9 cellular contexts compared by ENCODE assay signal in the genomic region with DNA sequence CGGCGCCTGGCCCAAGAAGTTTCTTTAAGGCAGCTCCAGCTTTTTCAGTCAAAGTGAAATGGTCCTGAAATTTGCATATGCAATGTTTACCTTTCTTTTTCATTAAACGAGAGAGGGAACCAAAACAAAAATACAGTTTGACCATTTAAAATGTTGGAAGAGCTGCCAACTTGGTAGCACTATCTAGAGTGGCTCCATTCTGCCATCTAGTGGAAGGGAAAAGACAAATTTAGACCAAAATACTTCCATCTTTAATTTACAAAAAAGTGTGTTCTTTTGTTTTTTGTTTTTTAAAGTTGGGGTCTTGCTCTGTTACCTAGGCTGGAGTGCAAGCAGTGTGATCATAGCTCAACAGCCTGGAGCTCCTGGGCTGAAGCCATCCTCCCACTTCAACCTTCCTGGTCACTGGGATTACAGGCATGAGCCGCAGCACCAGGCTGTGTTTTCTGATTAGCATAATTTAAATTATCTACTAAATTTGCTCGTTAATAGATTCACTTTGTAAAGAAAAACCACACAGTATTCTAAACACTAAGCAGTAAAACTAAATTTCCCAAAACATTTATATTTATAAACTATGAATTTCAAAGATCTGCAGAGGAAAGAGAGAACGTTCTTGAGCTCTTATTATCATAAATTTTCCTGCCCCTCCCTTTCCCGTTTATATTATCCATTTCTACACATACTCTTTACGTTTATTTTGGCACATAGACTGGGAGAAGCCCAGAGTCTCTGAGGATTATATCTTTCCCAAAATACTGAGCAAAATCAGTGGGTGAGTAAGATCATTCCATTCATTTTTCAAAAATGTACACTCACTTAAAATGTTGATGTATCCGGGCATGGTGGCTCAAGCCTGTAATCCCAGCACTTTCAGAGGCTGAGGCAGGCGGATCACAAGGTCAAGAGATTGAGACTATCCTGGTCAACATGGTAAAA. TPM values are rescaled to one million over a fixed set of nuclear protein-coding genes. Genes with fewer than 3 reads are reported as not detected.
A peak's percentile ranks its signal among the peaks of the same experiment; 100 is the strongest.
DNase-seq lines count a peak whose midpoint lies in the region; ATAC-seq and TF ChIP-seq lines count a peak whose summit lies in the region.
"Had no signal": no experiment of that assay in that cellular context is flagged by ENCODE, and none has a peak within 500 bp of the region (broad histone marks: within the 10 kb centered on the region; RNA-seq: fewer than 3 reads in every experiment).

No MANE protein-coding gene starts in this region.

- H3K36me3 Mint-ChIP-seq in Caco-2 (ENCODE audit: insufficient read depth, unreplicated experiment): no peaks in the 10 kb centered on the region
- no peaks in the 10 kb centered on the region for H3K36me3 Mint-ChIP-seq in nephron (ENCODE audit: low read depth)
- H3K36me3 Mint-ChIP-seq in activated T-helper 1 cell treated with anti-CD3 and anti-CD28 coated beads, Interleukin-12 subunit alpha, Interleukin-12 subunit beta, Interleukin-2, Interleukin-4 antibody, amounts not matched to agents 30 ng/mL and 10 ng/mL and 1 ng/mL, durations not matched to agents 14 hours and 24 hours and 36 hours (ENCODE audit: low read depth): peaks cover 4% of the 10 kb centered on the region

- ATAC-seq in HG02623 (IDR thresholded peaks at IDR 0.05; ENCODE audit: unreplicated experiment): no peak
- ATAC-seq in GM21526 (IDR thresholded peaks at IDR 0.05; ENCODE audit: low FRiP score, unreplicated experiment): no peak

- H3K4me3 Mint-ChIP-seq in Caco-2 (ENCODE audit: unreplicated experiment) (no peak overlapping the region), nephron (no peak overlapping the region)
- H3K4me3 Mint-ChIP-seq in activated T-helper 1 cell treated with anti-CD3 and anti-CD28 coated beads, Interleukin-12 subunit alpha, Interleukin-12 subunit beta, Interleukin-2, Interleukin-4 antibody, amounts not matched to agents 30 ng/mL and 10 ng/mL and 1 ng/mL, durations not matched to agents 14 hours and 24 hours and 36 hours: no peak overlapping the region

- H3F3A ChIP-seq in OCI-LY1 (ENCODE audit: insufficient read depth, low read length): no peaks in the 10 kb centered on the region

- H3K9ac ChIP-seq in OCI-LY1 (ENCODE audit: low read length): no peak overlapping the region

- H3K4me2 ChIP-seq in OCI-LY1 (ENCODE audit: low read length): peak overlapping the region; percentile 15; the same call in 1 of the 2 replicates

- TF ChIP-seq CTCF in Caco-2 (IDR thresholded peaks at IDR 0.05; ENCODE audit: insufficient read depth in 1 of 2, low read depth in 1 of 2, low read length in 1 of 2, severe bottlenecking in 1 of 2, unreplicated experiment in 1 of 2): peak; percentile 58 to 62
- TF ChIP-seq CTCF in OCI-LY1 (IDR thresholded peaks at IDR 0.05; ENCODE audit: low read length): peak; percentile 94
- peak; percentile 59 to 66 (median 64) for TF ChIP-seq CTCF in nephron (IDR thresholded peaks at IDR 0.05; ENCODE audit: unreplicated experiment in 3 of 3)

- H3K27me3 ChIP-seq in Caco-2 (replicated peaks; ENCODE audit: control insufficient read depth, insufficient read depth, low read length): no peaks in the 10 kb centered on the region
- H3K27me3 ChIP-seq in OCI-LY1 (ENCODE audit: insufficient read depth, low read length): peaks cover 13% of the 10 kb centered on the region

- POLR2A ChIA-PET in Caco-2 (lab: Charles Lee): no interaction called here

- H3K4me3 ChIP-seq in Caco-2 (ENCODE audit: low read depth, low read length) (no peak overlapping the region), OCI-LY1 (ENCODE audit: low read depth, low read length, poor library complexity, severe bottlenecking) (no peak overlapping the region)

- H3K79me2 ChIP-seq in OCI-LY1 (ENCODE audit: insufficient read depth, low read length): no peaks in the 10 kb centered on the region

- H2AFZ ChIP-seq in OCI-LY1 (ENCODE audit: low read length): 0 out of 2 replicates have a peak overlapping the region, but pooled peaks have one; percentile 56

- CTCF ChIA-PET in Caco-2 (lab: Charles Lee): interaction anchor here (0.6 to 1.8 kb wide), 4 partner anchors 119 to 343 kb away, joined by 4 to 5 read pairs (median 4); no protein-coding TSS in a partner anchor

- intact Hi-C loops in Caco-2 (cut with micrococcal nuclease; ENCODE audit: unreplicated experiment): loop anchor here (1.0 to 10.0 kb wide), 4 partner anchors 206 to 567 kb away; no protein-coding TSS in a partner anchor
- intact Hi-C loops in activated T-helper 1 cell treated with anti-CD3 and anti-CD28 coated beads, Interleukin-12 subunit alpha, Interleukin-12 subunit beta, Interleukin-2, Interleukin-4 antibody, amounts not matched to agents 30 ng/mL and 10 ng/mL and 1 ng/mL, durations not matched to agents 14 hours and 24 hours and 36 hours (cut with micrococcal nuclease): loop anchor here (1.0 to 5.0 kb wide), 4 partner anchors 15 to 838 kb away; partner anchors contain the start of gene RFC4

- H3K27ac ChIP-seq in OCI-LY1 (ENCODE audit: low read depth, low read length, poor library complexity, severe bottlenecking): no peak overlapping the region

- BruUV-seq in Caco-2 (replicated peaks; lab: Mats Ljungman, UMichigan): no TSS peak

- H3K9me2 ChIP-seq in OCI-LY1 (ENCODE audit: low read depth, low read length): no peaks in the 10 kb centered on the region

- no peaks in the 10 kb centered on the region for H3K9me3 ChIP-seq in Caco-2
- H3K9me3 ChIP-seq in OCI-LY1 (ENCODE audit: low read length): no peaks in the 10 kb centered on the region

- DNase-seq in Caco-2 (peak in 1 of 2 experiments; percentile 47), HT-29 (ENCODE audit: low spot score) (peak; percentile 64)
- peak; percentile 9 for DNase-seq in effector CD4-positive, alpha-beta T cell
- no peak for DNase-seq in activated T-helper 1 cell treated with anti-CD3 and anti-CD28 coated beads, Interleukin-12 subunit alpha, Interleukin-12 subunit beta, Interleukin-2, Interleukin-4 antibody, amounts not matched to agents 30 ng/mL and 10 ng/mL and 1 ng/mL, durations not matched to agents 14 hours and 24 hours and 36 hours (ENCODE audit: low spot score)
- DNase-seq: right cardiac atrium had no signal

- H3K36me3 ChIP-seq in Caco-2 (ENCODE audit: control insufficient read depth, insufficient read depth, low read length) (no peaks in the 10 kb centered on the region), OCI-LY1 (ENCODE audit: insufficient read depth, low read length) (no peaks in the 10 kb centered on the region; the same call in 1 of the 2 replicates)

- H3K27me3 Mint-ChIP-seq in Caco-2 (ENCODE audit: insufficient read depth, unreplicated experiment) (no peaks in the 10 kb centered on the region), nephron (ENCODE audit: low read depth) (peaks cover 53% of the 10 kb centered on the region)
- peaks cover 8% of the 10 kb centered on the region for H3K27me3 Mint-ChIP-seq in activated T-helper 1 cell treated with anti-CD3 and anti-CD28 coated beads, Interleukin-12 subunit alpha, Interleukin-12 subunit beta, Interleukin-2, Interleukin-4 antibody, amounts not matched to agents 30 ng/mL and 10 ng/mL and 1 ng/mL, durations not matched to agents 14 hours and 24 hours and 36 hours (ENCODE audit: insufficient read depth)

- no peaks in the 10 kb centered on the region for H4K20me1 ChIP-seq in OCI-LY1 (ENCODE audit: insufficient read depth, low read length)

- H3K4me1 ChIP-seq in Caco-2 (no peaks in the 10 kb centered on the region), OCI-LY1 (ENCODE audit: insufficient read depth, low read length, severe bottlenecking) (peaks cover 27% of the 10 kb centered on the region)

- H3K4me1 Mint-ChIP-seq in Caco-2 (ENCODE audit: low read depth, unreplicated experiment): peaks cover 5% of the 10 kb centered on the region
- peaks cover 10% of the 10 kb centered on the region for H3K4me1 Mint-ChIP-seq in nephron
- H3K4me1 Mint-ChIP-seq in activated T-helper 1 cell treated with anti-CD3 and anti-CD28 coated beads, Interleukin-12 subunit alpha, Interleukin-12 subunit beta, Interleukin-2, Interleukin-4 antibody, amounts not matched to agents 30 ng/mL and 10 ng/mL and 1 ng/mL, durations not matched to agents 14 hours and 24 hours and 36 hours (ENCODE audit: low read depth): peaks cover 18% of the 10 kb centered on the region

- H3K27ac Mint-ChIP-seq in Caco-2 (ENCODE audit: unreplicated experiment) (no peak overlapping the region), nephron (no peak overlapping the region)
- no peak overlapping the region for H3K27ac Mint-ChIP-seq in activated T-helper 1 cell treated with anti-CD3 and anti-CD28 coated beads, Interleukin-12 subunit alpha, Interleukin-12 subunit beta, Interleukin-2, Interleukin-4 antibody, amounts not matched to agents 30 ng/mL and 10 ng/mL and 1 ng/mL, durations not matched to agents 14 hours and 24 hours and 36 hours

- no peaks in the 10 kb centered on the region for H3K9me3 Mint-ChIP-seq in Caco-2 (ENCODE audit: unreplicated experiment)
- H3K9me3 Mint-ChIP-seq in nephron: no peaks in the 10 kb centered on the region
- no peaks in the 10 kb centered on the region for H3K9me3 Mint-ChIP-seq in activated T-helper 1 cell treated with anti-CD3 and anti-CD28 coated beads, Interleukin-12 subunit alpha, Interleukin-12 subunit beta, Interleukin-2, Interleukin-4 antibody, amounts not matched to agents 30 ng/mL and 10 ng/mL and 1 ng/mL, durations not matched to agents 14 hours and 24 hours and 36 hours

RNA-seq across cellular contexts. Expression of gene RFC4, which starts 15.4 kb away (rescaled TPM):
- 52.6 and 62.2 TPM in 2 replicates for total RNA-seq in Caco-2 (2022)
- 23.6 and 38.0 TPM in 2 replicates for total RNA-seq in HT-29 (2014; rRNA removed; shearing (Covaris generic))
- 111 and 122 TPM in 2 replicates for total RNA-seq in activated T-helper 1 cell treated with anti-CD3 and anti-CD28 coated beads, Interleukin-12 subunit alpha, Interleukin-12 subunit beta, Interleukin-2, Interleukin-4 antibody, amounts not matched to agents 30 ng/mL and 10 ng/mL and 1 ng/mL, durations not matched to agents 14 hours and 24 hours and 36 hours

RNA-seq across cellular contexts. Expression of gene ADIPOQ, which starts 20.8 kb away (rescaled TPM):
- total RNA-seq in Caco-2 (2022): not detected in 2 replicates
- total RNA-seq in HT-29 (2014; rRNA removed; shearing (Covaris generic)): not detected in 2 replicates
- total RNA-seq in activated T-helper 1 cell treated with anti-CD3 and anti-CD28 coated beads, Interleukin-12 subunit alpha, Interleukin-12 subunit beta, Interleukin-2, Interleukin-4 antibody, amounts not matched to agents 30 ng/mL and 10 ng/mL and 1 ng/mL, durations not matched to agents 14 hours and 24 hours and 36 hours: not detected in 2 replicates

RNA-seq across cellular contexts. Expression of gene EIF4A2, which starts 38.3 kb away (rescaled TPM):
- total RNA-seq in Caco-2 (2022): 346 and 359 TPM in 2 replicates
- total RNA-seq in HT-29 (2014; rRNA removed; shearing (Covaris generic)): 189 and 213 TPM in 2 replicates
- 491 and 514 TPM in 2 replicates for total RNA-seq in activated T-helper 1 cell treated with anti-CD3 and anti-CD28 coated beads, Interleukin-12 subunit alpha, Interleukin-12 subunit beta, Interleukin-2, Interleukin-4 antibody, amounts not matched to agents 30 ng/mL and 10 ng/mL and 1 ng/mL, durations not matched to agents 14 hours and 24 hours and 36 hours
